Comparison of ENCODE assay signal across 8 cellular contexts in the genomic region with DNA sequence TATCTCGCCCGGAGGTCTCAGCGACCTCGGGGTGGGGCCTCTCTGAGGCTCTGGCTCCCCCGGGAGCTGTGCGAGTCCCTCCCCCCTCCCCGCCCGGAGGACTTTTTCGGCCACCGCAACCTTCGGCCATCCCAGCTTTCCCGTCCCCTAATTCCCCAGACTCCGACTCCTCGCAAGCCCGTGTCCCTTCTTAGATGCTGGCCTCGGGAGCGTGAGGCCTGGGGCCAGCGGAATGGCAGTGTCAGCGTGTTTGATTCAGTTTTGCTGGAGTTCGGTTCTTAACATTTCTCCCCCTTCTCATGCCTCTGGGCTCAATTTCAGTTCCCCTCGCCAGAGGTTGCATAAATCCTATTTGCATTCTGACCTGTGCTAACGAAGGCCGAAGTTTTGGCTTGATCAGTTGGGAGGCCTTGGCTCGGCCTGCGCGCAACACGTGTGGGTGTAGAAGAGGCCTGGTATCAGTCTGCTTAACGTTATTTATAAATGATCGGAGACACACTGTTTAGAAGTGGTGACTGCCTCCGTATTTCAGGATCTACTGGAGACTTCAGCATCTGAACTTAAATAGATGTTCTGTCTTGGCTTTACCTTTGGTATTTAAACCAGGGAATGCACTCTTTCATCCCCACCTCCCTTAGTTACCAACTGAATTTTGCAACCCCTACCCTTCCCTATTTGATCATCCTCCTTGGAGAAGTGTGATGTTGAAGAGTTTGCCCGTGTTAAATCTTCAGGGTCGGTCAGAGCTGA. TPM values are rescaled to one million over a fixed set of nuclear protein-coding genes. Genes with fewer than 3 reads are reported as not detected.
A peak's percentile ranks its signal among the peaks of the same experiment; 100 is the strongest.
DNase-seq lines count a peak whose midpoint lies in the region; TF ChIP-seq lines count a peak whose summit lies in the region.

No MANE protein-coding gene starts in this region.

- peaks cover 19% of the 10 kb centered on the region for H3K4me1 ChIP-seq in HUES6 (ENCODE audit: control insufficient read depth, insufficient read depth, low read length)

- H3K9me3 ChIP-seq in HUES6 (ENCODE audit: control insufficient read depth, insufficient read depth, low read depth, low read length): no peaks in the 10 kb centered on the region

- H3K27ac ChIP-seq in HUES6 (ENCODE audit: low read depth, low read length): peak overlapping the region; percentile 93
- peak overlapping the region; percentile 84 for H3K27ac ChIP-seq in temporal lobe (ENCODE audit: low read depth, low read length)

- peak overlapping the region; percentile 89 for H3K4me3 ChIP-seq in HUES6 (ENCODE audit: low read depth, low read length)

- DNase-seq in C1 segment of cervical spinal cord (lab: John Stamatoyannopoulos, UW): peak in 8 of 14 donors; percentile 5 to 44 (median 26)
- DNase-seq in activated CD4-positive, alpha-beta T cell treated with anti-CD3 and anti-CD28 coated beads, Interleukin-2, amount 50 U/mL, for 48 hours: peak; percentile 34 to 48
- DNase-seq in erythroblast (lab: John Stamatoyannopoulos, UW): peak; percentile 69 to 76
- DNase-seq in mucosa of gallbladder (ENCODE audit: low spot score): peak; percentile 27
- no peak for DNase-seq in epidermal melanocyte (ENCODE audit: insufficient read length, low spot score)
- DNase-seq in GM10266 (ENCODE audit: extremely low spot score): no peak

- no peaks in the 10 kb centered on the region for H3K27me3 ChIP-seq in HUES6 (ENCODE audit: control insufficient read depth, insufficient read depth, low read length)

- H3K36me3 ChIP-seq in HUES6 (ENCODE audit: control insufficient read depth, insufficient read depth, low read length): peaks cover 48% of the 10 kb centered on the region

- H3K9ac ChIP-seq in HUES6 (ENCODE audit: low read length): peak overlapping the region; percentile 88

- no peak for TF ChIP-seq POLR2A in erythroblast (IDR thresholded peaks at IDR 0.05; ENCODE audit: low read length)

- TF ChIP-seq CTCF in GM10266 (IDR thresholded peaks at IDR 0.05; ENCODE audit: control insufficient read depth, insufficient read depth, low read depth, missing control alignments): no peak

RNA-seq across cellular contexts. Expression of gene HSP90B1, which starts 0.8 kb away (rescaled TPM):
- total RNA-seq in mucosa of gallbladder (730 TPM), temporal lobe (162 TPM)

RNA-seq across cellular contexts. Expression of gene TDG, which starts 34.7 kb away (rescaled TPM):
- total RNA-seq in mucosa of gallbladder: 16.5 TPM
- total RNA-seq in temporal lobe: 42.8 TPM

Comparison
In these comparisons a context has a peak if more than half of its experiments do, and no peak if none do; other contexts are left out.
1. DNase-seq: peak in C1 segment of cervical spinal cord (8 of 14), activated CD4-positive, alpha-beta T cell treated with anti-CD3 and anti-CD28 coated beads, Interleukin-2, amount 50 U/mL, for 48 hours (2 of 2), erythroblast (2 of 2) and mucosa of gallbladder (single experiment); none in epidermal melanocyte (single experiment) and GM10266 (single experiment).